8 cellular contexts compared by ENCODE assay signal in the genomic region with DNA sequence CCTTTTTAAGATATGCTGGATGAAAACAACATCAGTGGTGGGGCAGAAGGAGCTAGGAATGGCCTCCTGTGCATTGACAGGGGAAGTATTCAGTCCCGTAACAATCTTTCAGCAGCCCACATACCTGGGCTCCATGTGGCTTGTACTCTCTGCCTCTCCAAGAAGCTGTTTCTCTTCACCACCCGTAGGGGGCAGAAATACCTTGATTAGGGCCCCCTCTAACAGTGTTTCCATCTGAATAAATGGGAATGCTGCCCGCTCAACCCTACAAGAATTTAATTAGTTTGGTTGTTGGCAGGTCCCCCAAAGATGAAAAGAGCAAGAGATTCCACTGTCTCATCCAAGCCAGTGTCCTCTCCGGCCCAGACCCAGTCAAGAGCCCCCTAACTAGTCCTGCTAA.
DNase-seq lines count a peak whose midpoint lies in the region; ATAC-seq and TF ChIP-seq lines count a peak whose summit lies in the region.

No MANE protein-coding gene starts in this region.

- peak; percentile 59 for TF ChIP-seq CTCF in GM12865 (IDR thresholded peaks at IDR 0.05; ENCODE audit: insufficient read depth, low read depth, low read length, missing control alignments)
- peak; percentile 3 for TF ChIP-seq CTCF in HL-60 (IDR thresholded peaks at IDR 0.05; ENCODE audit: insufficient read depth, low read length)
- TF ChIP-seq CTCF in WTC11 (IDR thresholded peaks at IDR 0.05): peak; percentile 58
- no peak for TF ChIP-seq CTCF in esophagus muscularis mucosa (IDR thresholded peaks at IDR 0.05)
- no peak for TF ChIP-seq CTCF in lower lobe of right lung (IDR thresholded peaks at IDR 0.05)

- no peaks in the 10 kb centered on the region for H3K9me3 ChIP-seq in esophagus muscularis mucosa
- H3K9me3 ChIP-seq in lower lobe of right lung: no peaks in the 10 kb centered on the region

- 65% methylated on average over 4 of the region's 4 CpGs for WGBS in esophagus muscularis mucosa

- POLR2A ChIA-PET in WTC11 (lab: Charles Lee): interaction anchor here (1.0 kb wide), 1 partner anchor 54 kb away, joined by 3 read pairs; no protein-coding TSS in a partner anchor

- TF ChIP-seq POLR2A in esophagus muscularis mucosa (IDR thresholded peaks at IDR 0.05; ENCODE audit: low read depth): no peak

- no peaks in the 10 kb centered on the region for H3K36me3 ChIP-seq in esophagus muscularis mucosa
- H3K36me3 ChIP-seq in lower lobe of right lung: no peaks in the 10 kb centered on the region

- H3K4me3 ChIP-seq in GM12865 (ENCODE audit: low read depth, low read length) (no peak overlapping the region), HL-60 (replicated peaks; ENCODE audit: insufficient read depth, low read length) (no peak overlapping the region), esophagus muscularis mucosa (no peak overlapping the region), lower lobe of right lung (no peak overlapping the region)

- DNase-seq in GM12865 (ENCODE audit: low read depth): peak; percentile 48
- peak in 1 of 2 experiments; percentile 14 for DNase-seq in HL-60 (ENCODE audit: low read depth in 1 of 2, low spot score in 1 of 2)
- DNase-seq in WTC11 (ENCODE audit: low spot score): no peak
- DNase-seq in myocyte (ENCODE audit: low read depth): peak; percentile 40
- DNase-seq in T-helper 2 cell treated with Interferon-gamma antibody and Interleukin-4, amounts not matched to agents 5 μg/mL and 100 μg/mL, for 36 hours (ENCODE audit: low spot score): no peak
- DNase-seq in esophagus muscularis mucosa (ENCODE audit: extremely low spot score): no peak
- no peak for DNase-seq in lower lobe of right lung
- no peak for DNase-seq in T1000 (lab: John Stamatoyannopoulos, UW)

- H3K27ac Mint-ChIP-seq in WTC11: no peak overlapping the region
- H3K27ac Mint-ChIP-seq in T-helper 2 cell treated with Interferon-gamma antibody and Interleukin-4, amounts not matched to agents 5 μg/mL and 100 μg/mL, for 36 hours: no peak overlapping the region

- no peaks in the 10 kb centered on the region for H3K9me3 Mint-ChIP-seq in WTC11
- H3K9me3 Mint-ChIP-seq in T-helper 2 cell treated with Interferon-gamma antibody and Interleukin-4, amounts not matched to agents 5 μg/mL and 100 μg/mL, for 36 hours: no peaks in the 10 kb centered on the region

- no peaks in the 10 kb centered on the region for H3K36me3 Mint-ChIP-seq in WTC11
- H3K36me3 Mint-ChIP-seq in T-helper 2 cell treated with Interferon-gamma antibody and Interleukin-4, amounts not matched to agents 5 μg/mL and 100 μg/mL, for 36 hours (ENCODE audit: low read depth): no peaks in the 10 kb centered on the region

- CTCF ChIA-PET in WTC11 (lab: Charles Lee): interaction anchor here (0.7 to 1.8 kb wide), 22 partner anchors 8 to 332 kb away, joined by 3 to 11 read pairs (median 4); no protein-coding TSS in a partner anchor

- ATAC-seq in WTC11: peak; percentile 97
- ATAC-seq in lower lobe of right lung: no peak

- TF ChIP-seq EP300 in esophagus muscularis mucosa (IDR thresholded peaks at IDR 0.05): no peak

- H3K27me3 ChIP-seq in HL-60 (ENCODE audit: insufficient read depth, poor library complexity, severe bottlenecking) (no peaks in the 10 kb centered on the region), esophagus muscularis mucosa (no peaks in the 10 kb centered on the region), lower lobe of right lung (ENCODE audit: low read depth) (no peaks in the 10 kb centered on the region)

- H3K4me1 ChIP-seq in esophagus muscularis mucosa: no peaks in the 10 kb centered on the region
- peaks cover 6% of the 10 kb centered on the region for H3K4me1 ChIP-seq in lower lobe of right lung

- H3K27ac ChIP-seq in HL-60 (replicated peaks): no peak overlapping the region
- H3K27ac ChIP-seq in esophagus muscularis mucosa (replicated peaks in 1 of 4): no peak overlapping the region
- H3K27ac ChIP-seq in lower lobe of right lung: no peak overlapping the region

- no peak overlapping the region for H3K4me3 Mint-ChIP-seq in WTC11
- no peak overlapping the region for H3K4me3 Mint-ChIP-seq in T-helper 2 cell treated with Interferon-gamma antibody and Interleukin-4, amounts not matched to agents 5 μg/mL and 100 μg/mL, for 36 hours

- no peaks in the 10 kb centered on the region for H3K27me3 Mint-ChIP-seq in WTC11 (ENCODE audit: low read depth)
- H3K27me3 Mint-ChIP-seq in T-helper 2 cell treated with Interferon-gamma antibody and Interleukin-4, amounts not matched to agents 5 μg/mL and 100 μg/mL, for 36 hours (ENCODE audit: low read depth): no peaks in the 10 kb centered on the region

- peaks cover 11% of the 10 kb centered on the region for H3K4me1 Mint-ChIP-seq in WTC11
- peaks cover 27% of the 10 kb centered on the region for H3K4me1 Mint-ChIP-seq in T-helper 2 cell treated with Interferon-gamma antibody and Interleukin-4, amounts not matched to agents 5 μg/mL and 100 μg/mL, for 36 hours (ENCODE audit: low read depth)

- intact Hi-C loops in esophagus muscularis mucosa (cut with DNase I) (no loop called here), lower lobe of right lung (cut with DNase I) (no loop called here)

TF ChIP-seq in WTC11, 78 proteins besides CTCF, POLR2A, EP300 and RAD21 (continues in another document):
- TF ChIP-seq HMGA2 (CRISPR knock-in tag; IDR thresholded peaks at IDR 0.05) (no peak), NFYB (CRISPR knock-in tag; conservative IDR thresholded peaks at IDR 0.05; ENCODE audit: low read depth) (no peak), OVOL2 (CRISPR knock-in tag; IDR thresholded peaks at IDR 0.05; ENCODE audit: borderline replicate concordance) (no peak), STAT6 (CRISPR knock-in tag; conservative IDR thresholded peaks at IDR 0.05; ENCODE audit: low read depth) (no peak), NR3C1 (CRISPR knock-in tag; conservative IDR thresholded peaks at IDR 0.05; ENCODE audit: low read depth) (no peak), ZNF263 (CRISPR knock-in tag; IDR thresholded peaks at IDR 0.05; ENCODE audit: low read depth) (no peak), AR (CRISPR knock-in tag; IDR thresholded peaks at IDR 0.05) (no peak), RELA (CRISPR knock-in tag; IDR thresholded peaks at IDR 0.05; ENCODE audit: borderline replicate concordance) (no peak), SMAD4 (CRISPR knock-in tag; IDR thresholded peaks at IDR 0.05) (no peak), CBFB (CRISPR knock-in tag; IDR thresholded peaks at IDR 0.05; ENCODE audit: low read depth) (no peak)
- TF ChIP-seq, protein P1, sequence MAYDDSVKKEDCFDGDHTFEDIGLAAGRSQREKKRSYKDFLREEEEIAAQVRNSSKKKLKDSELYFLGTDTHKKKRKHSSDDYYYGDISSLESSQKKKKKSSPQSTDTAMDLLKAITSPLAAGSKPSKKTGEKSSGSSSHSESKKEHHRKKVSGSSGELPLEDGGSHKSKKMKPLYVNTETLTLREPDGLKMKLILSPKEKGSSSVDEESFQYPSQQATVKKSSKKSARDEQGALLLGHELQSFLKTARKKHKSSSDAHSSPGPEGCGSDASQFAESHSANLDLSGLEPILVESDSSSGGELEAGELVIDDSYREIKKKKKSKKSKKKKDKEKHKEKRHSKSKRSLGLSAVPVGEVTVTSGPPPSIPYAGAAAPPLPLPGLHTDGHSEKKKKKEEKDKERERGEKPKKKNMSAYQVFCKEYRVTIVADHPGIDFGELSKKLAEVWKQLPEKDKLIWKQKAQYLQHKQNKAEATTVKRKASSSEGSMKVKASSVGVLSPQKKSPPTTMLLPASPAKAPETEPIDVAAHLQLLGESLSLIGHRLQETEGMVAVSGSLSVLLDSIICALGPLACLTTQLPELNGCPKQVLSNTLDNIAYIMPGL (CRISPR knock-in tag; IDR thresholded peaks at IDR 0.05): no peak

Comparison
In these comparisons a context has a peak if more than half of its experiments do, and no peak if none do; other contexts are left out.
1. DNase-seq: peak in GM12865 (single experiment) and myocyte (single experiment); none in WTC11 (single experiment), T-helper 2 cell treated with Interferon-gamma antibody and Interleukin-4, amounts not matched to agents 5 μg/mL and 100 μg/mL, for 36 hours (single experiment), esophagus muscularis mucosa (single experiment), lower lobe of right lung (single experiment) and T1000 (single experiment).
2. CTCF ChIP-seq: peak in GM12865 (single experiment), HL-60 (single experiment) and WTC11 (single experiment); none in esophagus muscularis mucosa (0 of 3) and lower lobe of right lung (single experiment).